Comparison of ENCODE assay signal across 1 cellular context in genomic region chr11:67099841-67100324, GRCh38.
TF ChIP-seq lines count a peak whose summit lies in the region.

No MANE protein-coding gene starts in this region.

TF ChIP-seq in HepG2, 621 proteins besides CTCF, POLR2A, EP300 and RAD21:
- TF ChIP-seq ZNF703 (CRISPR knock-in tag; IDR thresholded peaks at IDR 0.05; ENCODE audit: borderline replicate concordance) (no peak), ZNF30 (CRISPR knock-in tag; IDR thresholded peaks at IDR 0.05) (no peak), RAD51 (IDR thresholded peaks at IDR 0.05; ENCODE audit: borderline replicate concordance) (no peak)
